15 cellular contexts compared by ENCODE assay signal in genomic region chr2:60498176-60499081, GRCh38. TPM values are rescaled to one million over a fixed set of nuclear protein-coding genes. Genes with fewer than 3 reads are reported as not detected.
DNase-seq lines count a peak whose midpoint lies in the region; ATAC-seq and TF ChIP-seq lines count a peak whose summit lies in the region.
"Had no signal": no experiment of that assay in that cellular context is flagged by ENCODE, and none has a peak within 500 bp of the region (broad histone marks: within the 10 kb centered on the region; RNA-seq: fewer than 3 reads in every experiment).

No MANE protein-coding gene starts in this region.

- no peak overlapping the region for H4K91ac ChIP-seq in trophoblast cell (ENCODE audit: low read depth, low read length)

- intact Hi-C loops in heart left ventricle (cut with DNase I), result loop anchor here in 2 of 10 donors (5.0 to 10.0 kb wide), 2 partner anchors 54 kb away; partner anchors contain the start of gene BCL11A (in 1 of the 2)
- intact Hi-C loops in left cardiac atrium (cut with DNase I), result no loop called here
- intact Hi-C loops in right lobe of liver (cut with DNase I), result no loop called here

- H3K79me2 ChIP-seq in trophoblast cell (ENCODE audit: control insufficient read depth, insufficient read depth, low read length, poor library complexity), result no peaks in the 10 kb centered on the region

- H3K4me1 ChIP-seq in heart left ventricle, result peaks cover 0 to 45% (median 10%) of the 10 kb centered on the region in 12 donors
- H3K4me1 ChIP-seq in trophoblast cell (ENCODE audit: control insufficient read depth in 1 of 2, insufficient read depth in 2 of 2, low read length in 2 of 2), result peaks cover 8 to 18% of the 10 kb centered on the region in 2 experiments
- no peaks in the 10 kb centered on the region for H3K4me1 ChIP-seq in right lobe of liver

- H3K18ac ChIP-seq in trophoblast cell (ENCODE audit: low read length), result no peak overlapping the region

- H2AFZ ChIP-seq in trophoblast cell (ENCODE audit: insufficient read depth, low read length, poor library complexity), result no peak overlapping the region

- no peaks in the 10 kb centered on the region for H3K27me3 Mint-ChIP-seq in stimulated activated memory B cell treated with anti-CD40 and anti-IgM and Interleukin-4, amounts not matched to agents 10 μg/mL and 1 μg/mL and 100 μg/mL, for 72 hours

- H4K8ac ChIP-seq in trophoblast cell (ENCODE audit: low read depth, low read length), result no peak overlapping the region

- no peaks in the 10 kb centered on the region for H3K9me3 Mint-ChIP-seq in stimulated activated memory B cell treated with anti-CD40 and anti-IgM and Interleukin-4, amounts not matched to agents 10 μg/mL and 1 μg/mL and 100 μg/mL, for 72 hours
- H3K9me3 Mint-ChIP-seq: activated naive CD4-positive, alpha-beta T cell treated with anti-CD3 and anti-CD28 coated beads, Interleukin-2, amount 50 U/mL, for 72 hours; T-helper 1 cell treated with Interleukin-12 subunit alpha and Interleukin-12 subunit beta and Interleukin-4 antibody, amounts not matched to agents 30 μg/mL and 1 μg/mL, for 36 hours had no signal

- TF ChIP-seq CTCF in heart left ventricle (IDR thresholded peaks at IDR 0.05), result no peak
- no peak for TF ChIP-seq CTCF in right lobe of liver (IDR thresholded peaks at IDR 0.05)

- H3K4me3 ChIP-seq in heart left ventricle (no peak overlapping the region), trophoblast cell (ENCODE audit: low read depth, low read length) (no peak overlapping the region), right lobe of liver (no peak overlapping the region)
- H3K4me3 ChIP-seq: esophagus squamous epithelium, ovary, Peyer's patch had no signal

- H3K36me3 Mint-ChIP-seq in stimulated activated memory B cell treated with anti-CD40 and anti-IgM and Interleukin-4, amounts not matched to agents 10 μg/mL and 1 μg/mL and 100 μg/mL, for 72 hours, result peaks cover 43% of the 10 kb centered on the region
- H3K36me3 Mint-ChIP-seq: activated naive CD4-positive, alpha-beta T cell treated with anti-CD3 and anti-CD28 coated beads, Interleukin-2, amount 50 U/mL, for 72 hours had no signal

- no peaks in the 10 kb centered on the region for H3K36me3 ChIP-seq in heart left ventricle
- H3K36me3 ChIP-seq in trophoblast cell (ENCODE audit: control insufficient read depth in 1 of 2, insufficient read depth in 2 of 2, low read length in 2 of 2), result peaks cover 0 to 3% of the 10 kb centered on the region in 2 experiments
- no peaks in the 10 kb centered on the region for H3K36me3 ChIP-seq in right lobe of liver
- H3K36me3 ChIP-seq: ovary, Peyer's patch had no signal

- DNase-seq in heart left ventricle (no peak), left cardiac atrium (no peak), trophoblast cell (no peak), right lobe of liver (no peak)
- no peak for DNase-seq in stimulated activated naive CD4-positive, alpha-beta T cell treated with Interleukin-2 at 50 U/mL for 16 hours (lab: John Stamatoyannopoulos, UW)
- DNase-seq: esophagus squamous epithelium, MV-4-11, NCI-H226, ovary had no signal

- no peak overlapping the region for H3K4me2 ChIP-seq in trophoblast cell (ENCODE audit: low read length)

- H3K79me1 ChIP-seq in trophoblast cell (ENCODE audit: low read length), result peaks cover 5% of the 10 kb centered on the region

- H3K27me3 ChIP-seq in heart left ventricle (no peaks in the 10 kb centered on the region), trophoblast cell (ENCODE audit: insufficient read depth, low read length) (no peaks in the 10 kb centered on the region), right lobe of liver (no peaks in the 10 kb centered on the region)
- H3K27me3 ChIP-seq: esophagus squamous epithelium, ovary, Peyer's patch had no signal

- ATAC-seq in heart left ventricle (peak in 3 of 4 donors; percentile 14 to 38 (median 38)), left cardiac atrium (no peak), GM21825 (IDR thresholded peaks at IDR 0.05; ENCODE audit: unreplicated experiment) (peak; percentile 36), HG03460 (IDR thresholded peaks at IDR 0.05; ENCODE audit: unreplicated experiment) (peak; percentile 43), right lobe of liver (no peak)
- ATAC-seq in stimulated activated memory B cell treated with anti-CD40 and anti-IgM and Interleukin-4, amounts not matched to agents 10 μg/mL and 1 μg/mL and 100 μg/mL, for 72 hours, result peak; percentile 78

- 66 to 82% (median 73%) methylated on average over 5 to 10 of the region's 10 CpGs for WGBS in heart left ventricle, 4 donors
- WGBS in trophoblast cell (ENCODE audit: extremely low coverage, insufficient coverage, insufficient read length), result no CpG with 5 or more reads among the region's 10 CpGs
- WGBS in right lobe of liver (ENCODE audit: insufficient coverage, low coverage, low lambda C conversion rate, missing lambda C conversion rate), result 82% methylated on average over 5 of the region's 10 CpGs

- no peak overlapping the region for H3K9ac ChIP-seq in trophoblast cell (ENCODE audit: low read length)

- H3K4me1 Mint-ChIP-seq in stimulated activated memory B cell treated with anti-CD40 and anti-IgM and Interleukin-4, amounts not matched to agents 10 μg/mL and 1 μg/mL and 100 μg/mL, for 72 hours, result peaks cover 100% of the 10 kb centered on the region

- peak overlapping the region; percentile 88 for H3K27ac Mint-ChIP-seq in stimulated activated memory B cell treated with anti-CD40 and anti-IgM and Interleukin-4, amounts not matched to agents 10 μg/mL and 1 μg/mL and 100 μg/mL, for 72 hours
- H3K27ac Mint-ChIP-seq: activated naive CD4-positive, alpha-beta T cell treated with anti-CD3 and anti-CD28 coated beads, Interleukin-2, amount 50 U/mL, for 72 hours; T-helper 1 cell treated with Interleukin-12 subunit alpha and Interleukin-12 subunit beta and Interleukin-4 antibody, amounts not matched to agents 30 μg/mL and 1 μg/mL, for 36 hours had no signal

- H2BK120ac ChIP-seq in trophoblast cell (ENCODE audit: insufficient read depth, low read length, poor library complexity), result no peak overlapping the region

- no peak overlapping the region for H2BK5ac ChIP-seq in trophoblast cell (ENCODE audit: low read depth, low read length, poor library complexity)

- no peak overlapping the region for H3K4ac ChIP-seq in trophoblast cell (ENCODE audit: low read depth, low read length)

- H3K23ac ChIP-seq in trophoblast cell (ENCODE audit: low read length), result no peak overlapping the region

- H4K12ac ChIP-seq in trophoblast cell (ENCODE audit: low read depth, low read length), result no peak overlapping the region

- no peak overlapping the region for H2AK5ac ChIP-seq in trophoblast cell (ENCODE audit: low read length)

- H3K9me3 ChIP-seq in heart left ventricle (no peaks in the 10 kb centered on the region), trophoblast cell (ENCODE audit: insufficient read depth, low read depth, low read length) (no peaks in the 10 kb centered on the region), right lobe of liver (no peaks in the 10 kb centered on the region)
- H3K9me3 ChIP-seq: esophagus squamous epithelium, ovary, Peyer's patch had no signal

- no peak overlapping the region for H3K14ac ChIP-seq in trophoblast cell (ENCODE audit: low read length)

- no peak overlapping the region for H3K27ac ChIP-seq in heart left ventricle
- no peak overlapping the region for H3K27ac ChIP-seq in trophoblast cell (ENCODE audit: low read depth, low read length)
- H3K27ac ChIP-seq in right lobe of liver, result no peak overlapping the region
- H3K27ac ChIP-seq: ovary had no signal

- no peak overlapping the region for H2BK12ac ChIP-seq in trophoblast cell (ENCODE audit: low read length)

- TF ChIP-seq POLR2A in heart left ventricle (IDR thresholded peaks at IDR 0.05) (no peak), right lobe of liver (IDR thresholded peaks at IDR 0.05) (no peak)

- H3K4me3 Mint-ChIP-seq in stimulated activated memory B cell treated with anti-CD40 and anti-IgM and Interleukin-4, amounts not matched to agents 10 μg/mL and 1 μg/mL and 100 μg/mL, for 72 hours, result peak overlapping the region; percentile 65
- H3K4me3 Mint-ChIP-seq: T-helper 1 cell treated with Interleukin-12 subunit alpha and Interleukin-12 subunit beta and Interleukin-4 antibody, amounts not matched to agents 30 μg/mL and 1 μg/mL, for 36 hours had no signal

RNA-seq across cellular contexts. Expression of gene BCL11A, which starts 55.0 kb away (rescaled TPM):
- total RNA-seq in heart left ventricle (10 to 100 TPM in 8 of 9 donors, 1 to 10 TPM in 1; 9.2 to 31.9 (median 22.4) TPM), left cardiac atrium (1 to 10 TPM; 4.5 to 4.7 TPM), right lobe of liver (under 1 TPM; 0.06 to 0.80 (median 0.37) TPM)
- polyA plus RNA-seq in heart left ventricle, result 10 to 100 TPM in 1 of 2 donors, 1 to 10 TPM in 1; 5.6 to 18.9 TPM
- 15.6 and 17.9 TPM in 2 replicates for polyA plus RNA-seq in trophoblast cell (2013)

Comparison
In these comparisons a context has a peak if more than half of its experiments do, and no peak if none do; other contexts are left out.
1. ATAC-seq: peak in heart left ventricle (3 of 4), GM21825 (single experiment), HG03460 (single experiment) and stimulated activated memory B cell treated with anti-CD40 and anti-IgM and Interleukin-4, amounts not matched to agents 10 μg/mL and 1 μg/mL and 100 μg/mL, for 72 hours (single experiment); none in left cardiac atrium (0 of 2) and right lobe of liver (0 of 4).